1 cellular context compared by ENCODE assay signal in genomic region chr12:66149702-66150398, GRCh38.
TF ChIP-seq lines count a peak whose summit lies in the region.

No MANE protein-coding gene starts in this region.

TF ChIP-seq in SK-N-SH, 30 proteins besides CTCF, POLR2A, EP300 and RAD21 (continued from another document):
- TF ChIP-seq REST (IDR thresholded peaks at IDR 0.05; ENCODE audit: low read depth, low read length) (no peak), MEF2A (IDR thresholded peaks at IDR 0.05; ENCODE audit: borderline replicate concordance, low read depth) (no peak), TCF12 (IDR thresholded peaks at IDR 0.05) (no peak), FOSL2 (IDR thresholded peaks at IDR 0.05; ENCODE audit: borderline replicate concordance, low read depth) (no peak), FOXJ3 (CRISPR knock-in tag; IDR thresholded peaks at IDR 0.05) (no peak), RXRA (IDR thresholded peaks at IDR 0.05; ENCODE audit: borderline replicate concordance, low read depth) (no peak), RCOR1 (IDR thresholded peaks at IDR 0.05; ENCODE audit: low read length) (no peak), POLR2AphosphoS5 (IDR thresholded peaks at IDR 0.05; ENCODE audit: low read depth, low read length) (no peak), NFIC (IDR thresholded peaks at IDR 0.05; ENCODE audit: borderline replicate concordance) (no peak), JUND (IDR thresholded peaks at IDR 0.05) (no peak), PBX3 (IDR thresholded peaks at IDR 0.05) (no peak), NRF1 (IDR thresholded peaks at IDR 0.05; ENCODE audit: low read depth, low read length) (no peak), GATA2 (CRISPR knock-in tag; IDR thresholded peaks at IDR 0.05) (no peak), MXI1 (IDR thresholded peaks at IDR 0.05; ENCODE audit: low read depth, low read length) (no peak)
TF ChIP-seq in SK-N-SH: peak in this region for 0.
